8 cellular contexts compared by ENCODE assay signal in genomic region chr6:148342146-148343027, GRCh38. TPM values are rescaled to one million over a fixed set of nuclear protein-coding genes. Genes with fewer than 3 reads are reported as not detected.
DNase-seq lines count a peak whose midpoint lies in the region; ATAC-seq and TF ChIP-seq lines count a peak whose summit lies in the region.

SASH1 (plus strand) TSS chr6:148342838; CDS start chr6:148343068, 230 bp downstream.

- peak within 1 kb of the TSS; percentile 60 for H3K4me3 Mint-ChIP-seq in activated CD8-positive, alpha-beta T cell treated with anti-CD3 and anti-CD28 coated beads, Interleukin-2, amount 10 ng/mL, durations not matched to agents 7 days and 5 days
- H3K4me3 Mint-ChIP-seq in mesothelial cell of epicardium, result peak within 1 kb of the TSS; percentile 95

- peak; percentile 22 for DNase-seq in activated CD4-positive, alpha-beta T cell treated with anti-CD3 and anti-CD28 coated beads for 48 hours
- DNase-seq in activated CD4-positive, alpha-beta T cell treated with anti-CD3 and anti-CD28 coated beads, Interleukin-2, amount 50 U/mL, for 4 hours, result no peak
- peak; percentile 43 to 76 for DNase-seq in NCI-H2081 (lab: John Stamatoyannopoulos, UW)
- DNase-seq in activated CD8-positive, alpha-beta T cell treated with anti-CD3 and anti-CD28 coated beads, Interleukin-2, amount 10 ng/mL, durations not matched to agents 7 days and 5 days, result peak; percentile 34
- peak; percentile 34 to 66 for DNase-seq in mesothelial cell of epicardium (ENCODE audit: low spot score in 2 of 2, unreplicated experiment in 2 of 2)

- no peaks in the 10 kb centered on the region for H3K9me3 Mint-ChIP-seq in activated CD8-positive, alpha-beta T cell treated with anti-CD3 and anti-CD28 coated beads, Interleukin-2, amount 10 ng/mL, durations not matched to agents 7 days and 5 days (ENCODE audit: insufficient read depth)
- no peaks in the 10 kb centered on the region for H3K9me3 Mint-ChIP-seq in mesothelial cell of epicardium

- H3K4me1 Mint-ChIP-seq in activated CD8-positive, alpha-beta T cell treated with anti-CD3 and anti-CD28 coated beads, Interleukin-2, amount 10 ng/mL, durations not matched to agents 7 days and 5 days (ENCODE audit: low read depth), result peaks cover 9% of the 10 kb centered on the region
- H3K4me1 Mint-ChIP-seq in mesothelial cell of epicardium, result peaks cover 40% of the 10 kb centered on the region

- POLR2A ChIA-PET in activated CD8-positive, alpha-beta T cell treated with anti-CD3 and anti-CD28 coated beads, Interleukin-2, amount 10 ng/mL, durations not matched to agents 7 days and 5 days (lab: Charles Lee), result no interaction called here

- H3K36me3 Mint-ChIP-seq in activated CD8-positive, alpha-beta T cell treated with anti-CD3 and anti-CD28 coated beads, Interleukin-2, amount 10 ng/mL, durations not matched to agents 7 days and 5 days (ENCODE audit: low read depth), result no peaks in the 10 kb centered on the region
- H3K36me3 Mint-ChIP-seq in mesothelial cell of epicardium, result no peaks in the 10 kb centered on the region

- peak; percentile 80 for ATAC-seq in HG02840 (IDR thresholded peaks at IDR 0.05; ENCODE audit: low FRiP score, unreplicated experiment)
- ATAC-seq in activated CD8-positive, alpha-beta T cell treated with anti-CD3 and anti-CD28 coated beads, Interleukin-2, amount 10 ng/mL, durations not matched to agents 7 days and 5 days, result peak; percentile 58
- peak; percentile 76 for ATAC-seq in esophagus mucosa

- peak within 1 kb of the TSS; percentile 46 for H3K27ac Mint-ChIP-seq in activated CD8-positive, alpha-beta T cell treated with anti-CD3 and anti-CD28 coated beads, Interleukin-2, amount 10 ng/mL, durations not matched to agents 7 days and 5 days
- peak within 1 kb of the TSS; percentile 99 for H3K27ac Mint-ChIP-seq in mesothelial cell of epicardium

- TF ChIP-seq CTCF in mesothelial cell of epicardium (IDR thresholded peaks at IDR 0.05; ENCODE audit: unreplicated experiment), result no peak
- no peak for TF ChIP-seq CTCF in subcutaneous adipose tissue (IDR thresholded peaks at IDR 0.05; ENCODE audit: low read depth)

- CTCF ChIA-PET in activated CD8-positive, alpha-beta T cell treated with anti-CD3 and anti-CD28 coated beads, Interleukin-2, amount 10 ng/mL, durations not matched to agents 7 days and 5 days (lab: Charles Lee), result no interaction called here

- peaks cover 32% of the 10 kb centered on the region for H3K27me3 Mint-ChIP-seq in activated CD8-positive, alpha-beta T cell treated with anti-CD3 and anti-CD28 coated beads, Interleukin-2, amount 10 ng/mL, durations not matched to agents 7 days and 5 days (ENCODE audit: low read depth)
- no peaks in the 10 kb centered on the region for H3K27me3 Mint-ChIP-seq in mesothelial cell of epicardium (ENCODE audit: low read depth)

RNA-seq across cellular contexts. Expression of gene SASH1, which starts in this region (rescaled TPM):
- not detected for total RNA-seq in activated CD8-positive, alpha-beta T cell treated with anti-CD3 and anti-CD28 coated beads, Interleukin-2, amount 10 ng/mL, durations not matched to agents 7 days and 5 days
- total RNA-seq in esophagus mucosa (65.2 TPM), mesothelial cell of epicardium (24.0 to 30.2 TPM (median 28.7 TPM) in 3 replicates), subcutaneous adipose tissue (100 to 1,000 TPM; 234 to 322 (median 267) TPM)

Comparison
In these comparisons a context has a peak if more than half of its experiments do, and no peak if none do; other contexts are left out.
1. RNA of gene SASH1 (total RNA-seq): 234 to 322 TPM in subcutaneous adipose tissue, 65.2 TPM in esophagus mucosa (single experiment) and 24.0 to 30.2 TPM in mesothelial cell of epicardium; not detected in activated CD8-positive, alpha-beta T cell treated with anti-CD3 and anti-CD28 coated beads, Interleukin-2, amount 10 ng/mL, durations not matched to agents 7 days and 5 days; every median in the first group is over 10 times any median in the second.
2. DNase-seq: peak in activated CD4-positive, alpha-beta T cell treated with anti-CD3 and anti-CD28 coated beads for 48 hours (single experiment), NCI-H2081 (2 of 2) and mesothelial cell of epicardium (2 of 2); none in activated CD4-positive, alpha-beta T cell treated with anti-CD3 and anti-CD28 coated beads, Interleukin-2, amount 50 U/mL, for 4 hours (0 of 2).
3. Peak in DNase-seq and ATAC-seq in activated CD8-positive, alpha-beta T cell treated with anti-CD3 and anti-CD28 coated beads, Interleukin-2, amount 10 ng/mL, durations not matched to agents 7 days and 5 days; RNA of the gene not detected or under 1 TPM.
4. Peak in every context shown above with its lines, with median percentiles within 50 percentile points of each other: ATAC-seq.